ENCODE assay signal across 14 cellular contexts in genomic region chr7:67462781-67463191, GRCh38.
A peak's percentile ranks its signal among the peaks of the same experiment; 100 is the strongest.
DNase-seq lines count a peak whose midpoint lies in the region; TF ChIP-seq lines count a peak whose summit lies in the region.
"Had no signal": no experiment of that assay in that cellular context is flagged by ENCODE, and none has a peak within 500 bp of the region (broad histone marks: within the 10 kb centered on the region; RNA-seq: fewer than 3 reads in every experiment).

No MANE protein-coding gene starts in this region.

- no peaks in the 10 kb centered on the region for H3K9me2 ChIP-seq in OCI-LY7 (ENCODE audit: insufficient read depth, low read length)

- TF ChIP-seq CTCF in fibroblast of villous mesenchyme (IDR thresholded peaks at IDR 0.05; ENCODE audit: insufficient read depth, low read depth, low read length) (no peak), tibial artery (IDR thresholded peaks at IDR 0.05) (no peak), GM13976 (IDR thresholded peaks at IDR 0.05; ENCODE audit: borderline replicate concordance, control extremely low read depth, extremely low read depth, insufficient read depth, missing control alignments) (no peak), OCI-LY7 (conservative IDR thresholded peaks at IDR 0.05; ENCODE audit: low read length) (no peak)

- H3K4me2 ChIP-seq in neuronal stem cell (ENCODE audit: insufficient read depth, low read length, poor library complexity, severe bottlenecking) (no peak overlapping the region), OCI-LY7 (ENCODE audit: low read length) (no peak overlapping the region)

- no peaks in the 10 kb centered on the region for H3K27me3 ChIP-seq in neuronal stem cell (ENCODE audit: control insufficient read depth in 3 of 3, insufficient read depth in 3 of 3, low read depth in 1 of 3, low read length in 3 of 3)
- H3K27me3 ChIP-seq in tibial artery: peaks cover 0 to 6% of the 10 kb centered on the region in 2 donors

- H4K20me1 ChIP-seq in OCI-LY7 (ENCODE audit: insufficient read depth, low read length): no peaks in the 10 kb centered on the region

- no peak overlapping the region for H2AFZ ChIP-seq in neuronal stem cell (ENCODE audit: low read length)
- no peak overlapping the region for H2AFZ ChIP-seq in OCI-LY7 (ENCODE audit: low read length)

- no peak overlapping the region for H2BK12ac ChIP-seq in neuronal stem cell (ENCODE audit: low read length)

- no peaks in the 10 kb centered on the region for H3K79me1 ChIP-seq in neuronal stem cell (ENCODE audit: low read depth, low read length)

- no peak overlapping the region for H2AK5ac ChIP-seq in neuronal stem cell (ENCODE audit: low read depth, low read length)

- no peak overlapping the region for H4K8ac ChIP-seq in neuronal stem cell (ENCODE audit: low read depth, low read length)

- BruUV-seq in OCI-LY7 (replicated peaks; lab: Mats Ljungman, UMichigan): no TSS peak

- H2BK15ac ChIP-seq in neuronal stem cell (ENCODE audit: low read length): no peak overlapping the region

- DNase-seq in Ammon's horn (ENCODE audit: low spot score) (peak; percentile 27), NCI-H524 (lab: John Stamatoyannopoulos, UW) (peak; percentile 90 to 96), fibroblast of villous mesenchyme (ENCODE audit: low read depth) (peak; percentile 1), neuronal stem cell (ENCODE audit: low spot score) (no peak), tibial artery (no peak), T-helper 9 cell (no peak), GM13976 (ENCODE audit: low spot score) (no peak), OCI-LY7 (ENCODE audit: low spot score) (no peak)
- DNase-seq: activated CD4-positive, alpha-beta T cell treated with anti-CD3 and anti-CD28 coated beads, Interleukin-2, amount 50 U/mL, for 4 hours; activated gamma-delta T cell treated with Interleukin-2 at 50 U/mL for 16 hours; IMR-90; NCI-H146; stimulated activated CD4-positive, alpha-beta T cell treated with anti-CD3 and anti-CD28 coated beads, Interleukin-15, amount 100 ng/mL, for 24 hours; T-helper 17 cell had no signal

- in situ Hi-C loops in GM13976 (cut with MboI; ENCODE audit: low sequenced_read_pairs, unreplicated experiment): no loop called here

- no peak overlapping the region for H3K14ac ChIP-seq in neuronal stem cell (ENCODE audit: low read length)

- H3K18ac ChIP-seq in neuronal stem cell (ENCODE audit: low read length): peak overlapping the region; percentile 15

- H3K4me1 ChIP-seq in neuronal stem cell (ENCODE audit: control insufficient read depth in 2 of 2, insufficient read depth in 1 of 2, low read depth in 1 of 2, low read length in 2 of 2): no peaks in the 10 kb centered on the region
- peaks cover 0 to 16% (median 6%) of the 10 kb centered on the region in 4 donors for H3K4me1 ChIP-seq in tibial artery
- no peaks in the 10 kb centered on the region for H3K4me1 ChIP-seq in OCI-LY7 (ENCODE audit: insufficient read depth, low read length, poor library complexity, severe bottlenecking)

- POLR2A ChIA-PET in OCI-LY7 (lab: Charles Lee): no interaction called here

- H2BK120ac ChIP-seq in neuronal stem cell (ENCODE audit: low read depth, low read length): no peak overlapping the region

- H3K4me3 ChIP-seq in fibroblast of villous mesenchyme (ENCODE audit: low read depth, low read length): no peak overlapping the region
- H3K4me3 ChIP-seq in neuronal stem cell (ENCODE audit: low read length in 2 of 2): no peak overlapping the region
- no peak overlapping the region for H3K4me3 ChIP-seq in tibial artery
- H3K4me3 ChIP-seq in OCI-LY7 (ENCODE audit: low read depth, low read length, poor library complexity, severe bottlenecking): no peak overlapping the region

- intact Hi-C loops in tibial artery (cut with DNase I; ENCODE audit: low total_unique reads): no loop called here
- intact Hi-C loops in OCI-LY7 (cut with micrococcal nuclease; ENCODE audit: unreplicated experiment): no loop called here

- H3K4ac ChIP-seq in neuronal stem cell (ENCODE audit: low read length): no peak overlapping the region

- H3K23ac ChIP-seq in neuronal stem cell (ENCODE audit: low read depth, low read length, poor library complexity): no peak overlapping the region

- H2BK5ac ChIP-seq in neuronal stem cell (ENCODE audit: low read length): no peak overlapping the region

- H3K9me3 ChIP-seq in neuronal stem cell (replicated peaks in 1 of 2; ENCODE audit: control insufficient read depth in 2 of 2, insufficient read depth in 1 of 2, low read depth in 1 of 2, low read length in 2 of 2): peaks cover 2 to 3% of the 10 kb centered on the region in 2 donors
- H3K9me3 ChIP-seq in tibial artery: no peaks in the 10 kb centered on the region
- no peaks in the 10 kb centered on the region for H3K9me3 ChIP-seq in OCI-LY7 (ENCODE audit: low read length)

- CTCF ChIA-PET in OCI-LY7 (lab: Charles Lee; ENCODE audit: unreplicated experiment): no interaction called here

- WGBS in neuronal stem cell (ENCODE audit: extremely low coverage in 2 of 2, insufficient read length in 2 of 2, insufficient replicate concordance in 1 of 2), 2 donors: no CpG with 5 or more reads among the region's 9 CpGs

- no peaks in the 10 kb centered on the region for H3K79me2 ChIP-seq in OCI-LY7 (ENCODE audit: insufficient read depth, low read depth, low read length)

- no peak overlapping the region for H3K9ac ChIP-seq in neuronal stem cell (ENCODE audit: low read depth, low read length, poor library complexity)

- no peak overlapping the region for H3K27ac ChIP-seq in neuronal stem cell (replicated peaks; ENCODE audit: low read length)
- H3K27ac ChIP-seq in tibial artery: no peak overlapping the region
- H3K27ac ChIP-seq in OCI-LY7 (ENCODE audit: low read depth, low read length, poor library complexity, severe bottlenecking): no peak overlapping the region

- no peak overlapping the region for H4K91ac ChIP-seq in neuronal stem cell (ENCODE audit: low read depth, low read length, poor library complexity)

- no peaks in the 10 kb centered on the region for H3K36me3 ChIP-seq in neuronal stem cell (replicated peaks in 1 of 2; ENCODE audit: control insufficient read depth in 2 of 2, insufficient read depth in 2 of 2, low read length in 2 of 2)
- no peaks in the 10 kb centered on the region for H3K36me3 ChIP-seq in tibial artery
- H3K36me3 ChIP-seq in OCI-LY7 (ENCODE audit: insufficient read depth, low read length): no peaks in the 10 kb centered on the region

Comparison
In these comparisons a context has a peak if more than half of its experiments do, and no peak if none do; other contexts are left out.
1. DNase-seq: peak in Ammon's horn (single experiment), NCI-H524 (2 of 2) and fibroblast of villous mesenchyme (single experiment); none in neuronal stem cell (single experiment), tibial artery (0 of 2), T-helper 9 cell (single experiment), GM13976 (single experiment) and OCI-LY7 (single experiment).